14 cellular contexts compared by ENCODE assay signal in genomic region chr6:45483021-45483420, GRCh38.
DNase-seq lines count a peak whose midpoint lies in the region; ATAC-seq and TF ChIP-seq lines count a peak whose summit lies in the region.
"Had no signal": no experiment of that assay in that cellular context is flagged by ENCODE, and none has a peak within 500 bp of the region (broad histone marks: within the 10 kb centered on the region; RNA-seq: fewer than 3 reads in every experiment).

No MANE protein-coding gene starts in this region.

- peaks cover 33% of the 10 kb centered on the region for H3K4me1 Mint-ChIP-seq in mesothelial cell of epicardium

- H3K36me3 Mint-ChIP-seq in mesothelial cell of epicardium: no peaks in the 10 kb centered on the region

- TF ChIP-seq CTCF in AG04449 (IDR thresholded peaks at IDR 0.05; ENCODE audit: insufficient read depth, low read length, missing control alignments): no peak
- TF ChIP-seq CTCF in brain microvascular endothelial cell (IDR thresholded peaks at IDR 0.05; ENCODE audit: low read depth, low read length, missing control alignments): no peak
- TF ChIP-seq CTCF in mesothelial cell of epicardium (IDR thresholded peaks at IDR 0.05; ENCODE audit: unreplicated experiment): no peak
- no peak for TF ChIP-seq CTCF in foreskin keratinocyte (conservative IDR thresholded peaks at IDR 0.05)

- ATAC-seq in foreskin keratinocyte: no peak
- ATAC-seq: left lobe of liver had no signal

- peaks cover 20% of the 10 kb centered on the region for H3K4me1 ChIP-seq in foreskin keratinocyte

- in situ Hi-C loops in brain microvascular endothelial cell (cut with HindIII; ENCODE audit: low pct_ligation_motif_present, low sequenced_read_pairs): no loop called here

- H3K27ac Mint-ChIP-seq in mesothelial cell of epicardium: peak overlapping the region; percentile 41
- H3K27ac Mint-ChIP-seq: B cell had no signal

- H3K27ac ChIP-seq in brain microvascular endothelial cell: peak overlapping the region; percentile 67
- no peak overlapping the region for H3K27ac ChIP-seq in foreskin keratinocyte
- H3K27ac ChIP-seq: neutrophil had no signal

- no peak overlapping the region for H3K4me3 ChIP-seq in AG04449 (ENCODE audit: low read depth, low read length)
- H3K4me3 ChIP-seq in brain microvascular endothelial cell (ENCODE audit: low read depth, low read length): no peak overlapping the region

- no peak overlapping the region for H3K4me3 Mint-ChIP-seq in mesothelial cell of epicardium
- H3K4me3 Mint-ChIP-seq: activated naive CD8-positive, alpha-beta T cell; B cell had no signal

- H3K9me3 Mint-ChIP-seq in mesothelial cell of epicardium: no peaks in the 10 kb centered on the region

- no peaks in the 10 kb centered on the region for H3K27me3 Mint-ChIP-seq in mesothelial cell of epicardium (ENCODE audit: low read depth)
- H3K27me3 Mint-ChIP-seq: activated naive CD8-positive, alpha-beta T cell; B cell had no signal

- H3K27me3 ChIP-seq in brain microvascular endothelial cell (replicated peaks): no peaks in the 10 kb centered on the region
- no peaks in the 10 kb centered on the region for H3K27me3 ChIP-seq in foreskin keratinocyte
- H3K27me3 ChIP-seq: neutrophil had no signal

- POLR2A ChIA-PET in AG04449 (lab: Yijun Ruan, JAX): interaction anchor here (0.6 to 1.3 kb wide), 5 partner anchors 34 to 1008 kb away, joined by 3 to 4 read pairs (median 3); no protein-coding TSS in a partner anchor

- CTCF ChIA-PET in AG04449 (lab: Yijun Ruan, JAX): interaction anchor here (1.0 to 4.7 kb wide), 4 partner anchors 20 to 852 kb away, joined by 3 to 21 read pairs (median 4); no protein-coding TSS in a partner anchor

- H3K36me3 ChIP-seq in brain microvascular endothelial cell (replicated peaks): no peaks in the 10 kb centered on the region
- H3K36me3 ChIP-seq: neutrophil had no signal

- DNase-seq in AG04449 (ENCODE audit: low read depth, low spot score) (peak; percentile 97), HS-5 (ENCODE audit: low read depth) (peak; percentile 83), brain microvascular endothelial cell (peak; percentile 67), mesothelial cell of epicardium (ENCODE audit: low spot score in 2 of 2, unreplicated experiment in 2 of 2) (no peak), NCI-H526 (lab: John Stamatoyannopoulos, UW) (no peak), dermis blood vessel endothelial cell (no peak), SHP77 (lab: John Stamatoyannopoulos, UW) (no peak), foreskin keratinocyte (no peak)
- DNase-seq: NCI-H1048, NCI-H524 had no signal

Comparison
In these comparisons a context has a peak if more than half of its experiments do, and no peak if none do; other contexts are left out.
1. DNase-seq: peak in AG04449 (single experiment), HS-5 (single experiment) and brain microvascular endothelial cell (single experiment); none in mesothelial cell of epicardium (0 of 2), NCI-H526 (0 of 2), dermis blood vessel endothelial cell (single experiment), SHP77 (0 of 2) and foreskin keratinocyte (0 of 2).